In genomic region chrX:51519131-51519530, GRCh38 we compare ENCODE assay signal across 2 cellular contexts. TPM values are rescaled to one million over a fixed set of nuclear protein-coding genes. Genes with fewer than 3 reads are reported as not detected.
"Had no signal": no experiment of that assay in that cellular context is flagged by ENCODE, and none has a peak within 500 bp of the region (broad histone marks: within the 10 kb centered on the region; RNA-seq: fewer than 3 reads in every experiment).

No MANE protein-coding gene starts in this region.

RNA-seq across cellular contexts. Expression of gene NUDT11, which starts 22.7 kb away (rescaled TPM):
- total RNA-seq: HepG2, HT-29 had no signal
- polyA plus RNA-seq: HepG2 had no signal
